ENCODE assay signal across 31 cellular contexts in the genomic region with DNA sequence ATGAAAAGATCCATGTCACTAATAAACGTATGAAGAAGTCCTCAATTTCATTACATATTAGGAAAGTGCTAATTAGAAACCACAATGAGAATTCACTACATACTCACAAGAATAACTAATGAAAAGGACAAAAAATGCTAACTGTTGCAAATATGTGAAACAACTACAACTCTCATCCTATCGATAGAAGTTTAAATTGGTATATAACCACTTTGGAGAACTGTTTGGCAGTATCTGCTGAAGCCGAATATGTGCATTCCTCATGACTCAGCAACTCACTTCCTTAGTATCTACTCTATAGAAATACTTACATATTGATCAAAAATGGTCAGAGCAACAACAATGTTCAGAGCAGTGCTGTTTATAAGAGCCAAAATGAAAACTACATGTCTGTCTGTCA.
"Had no signal": no experiment of that assay in that cellular context is flagged by ENCODE, and none has a peak within 500 bp of the region (broad histone marks: within the 10 kb centered on the region; RNA-seq: fewer than 3 reads in every experiment).

No MANE protein-coding gene starts in this region.

- H3K4me1 Mint-ChIP-seq: natural killer cell; nephron; neural progenitor cell; stimulated activated memory B cell treated with anti-CD40 and anti-IgM and Interleukin-4, amounts not matched to agents 10 μg/mL and 1 μg/mL and 100 μg/mL, for 72 hours; stimulated activated naive CD8-positive, alpha-beta T cell treated with anti-CD3 and anti-CD28 coated beads, Interleukin-15, amount 100 ng/mL, for 72 hours had no signal

- ATAC-seq: natural killer cell; psoas muscle; right cardiac atrium; sciatic nerve; stimulated activated memory B cell treated with anti-CD40 and anti-IgM and Interleukin-4, amounts not matched to agents 10 μg/mL and 1 μg/mL and 100 μg/mL, for 72 hours; stimulated activated naive CD8-positive, alpha-beta T cell treated with anti-CD3 and anti-CD28 coated beads, Interleukin-15, amount 100 ng/mL, for 72 hours; stimulated activated naive CD8-positive, alpha-beta T cell treated with anti-CD3 and anti-CD28 coated beads, Interleukin-15, Interleukin-2, amounts not matched to agents 100 U/mL and 50 U/mL, for 24 hours; upper lobe of right lung had no signal

- H3K27me3 Mint-ChIP-seq: progenitor cell of endocrine pancreas; stimulated activated memory B cell treated with anti-CD40 and anti-IgM and Interleukin-4, amounts not matched to agents 10 μg/mL and 1 μg/mL and 100 μg/mL, for 72 hours; stimulated activated naive CD8-positive, alpha-beta T cell treated with anti-CD3 and anti-CD28 coated beads, Interleukin-15, amount 100 ng/mL, for 72 hours; type B pancreatic cell had no signal

- H3K27ac Mint-ChIP-seq: natural killer cell; nephron; neural progenitor cell; progenitor cell of endocrine pancreas; stimulated activated memory B cell treated with anti-CD40 and anti-IgM and Interleukin-4, amounts not matched to agents 10 μg/mL and 1 μg/mL and 100 μg/mL, for 72 hours; stimulated activated naive CD8-positive, alpha-beta T cell treated with anti-CD3 and anti-CD28 coated beads, Interleukin-15, amount 100 ng/mL, for 72 hours; type B pancreatic cell had no signal

- H3K79me2 ChIP-seq: parathyroid adenoma had no signal

- H3K36me3 Mint-ChIP-seq: natural killer cell; neural progenitor cell; stimulated activated memory B cell treated with anti-CD40 and anti-IgM and Interleukin-4, amounts not matched to agents 10 μg/mL and 1 μg/mL and 100 μg/mL, for 72 hours; type B pancreatic cell had no signal

- H3K9ac ChIP-seq: neural progenitor cell, parathyroid adenoma had no signal

- H3K4me2 ChIP-seq: neural progenitor cell, smooth muscle cell had no signal

- H3K9me3 Mint-ChIP-seq: nephron; neural progenitor cell; stimulated activated memory B cell treated with anti-CD40 and anti-IgM and Interleukin-4, amounts not matched to agents 10 μg/mL and 1 μg/mL and 100 μg/mL, for 72 hours; stimulated activated naive CD8-positive, alpha-beta T cell treated with anti-CD3 and anti-CD28 coated beads, Interleukin-15, amount 100 ng/mL, for 72 hours; type B pancreatic cell had no signal

- H3K4me3 Mint-ChIP-seq: natural killer cell; nephron; neural progenitor cell; stimulated activated memory B cell treated with anti-CD40 and anti-IgM and Interleukin-4, amounts not matched to agents 10 μg/mL and 1 μg/mL and 100 μg/mL, for 72 hours; stimulated activated naive CD8-positive, alpha-beta T cell treated with anti-CD3 and anti-CD28 coated beads, Interleukin-15, amount 100 ng/mL, for 72 hours; type B pancreatic cell had no signal

- H3K27me3 ChIP-seq: neural progenitor cell, ovary, spleen, suprapubic skin, testis, tibial artery, transverse colon, upper lobe of right lung, uterus had no signal

- H2AFZ ChIP-seq: neural progenitor cell, parathyroid adenoma had no signal

- H3K4me1 ChIP-seq: neural progenitor cell, parathyroid adenoma, psoas muscle, spleen, suprapubic skin, testis, tibial artery, transverse colon, upper lobe of right lung, uterus had no signal

- DNase-seq: natural killer cell; occipital lobe; ovary; posterior cingulate gyrus; psoas muscle; right cardiac atrium; spleen; stimulated activated CD4-positive, alpha-beta T cell treated with anti-CD3 and anti-CD28 coated beads, Interleukin-12 subunit alpha, Interleukin-12 subunit beta, amount 100 ng/mL, for 4 hours; stimulated activated CD4-positive, alpha-beta T cell treated with anti-CD3 and anti-CD28 coated beads, Interleukin-1b, Interleukin-23, amount 100 ng/mL, for 48 hours; stimulated activated CD4-positive, alpha-beta T cell treated with anti-CD3 and anti-CD28 coated beads, Interleukin-4, amount 100 ng/mL, for 1 hour; stimulated activated CD4-positive, alpha-beta T cell treated with anti-CD3 and anti-CD28 coated beads, Interleukin-4, amount 100 ng/mL, for 4 hours; stimulated activated CD8-positive, alpha-beta memory T cell treated with anti-CD3 and anti-CD28 coated beads, Interleukin-4, amount 100 ng/mL, for 48 hours; stimulated activated naive CD4-positive, alpha-beta T cell; stimulated activated naive CD8-positive, alpha-beta T cell treated with anti-CD3 and anti-CD28 coated beads, Interleukin-15, amount 100 ng/mL, for 72 hours; stimulated activated naive CD8-positive, alpha-beta T cell treated with anti-CD3 and anti-CD28 coated beads, Interleukin-15, Interleukin-2, amounts not matched to agents 100 U/mL and 50 U/mL, for 24 hours; substantia nigra; testis; tibial artery; transverse colon; upper lobe of right lung; uterus had no signal

- H3K9me3 ChIP-seq: ovary, psoas muscle, spleen, suprapubic skin, testis, tibial artery, transverse colon, upper lobe of right lung, uterus had no signal

- H3K4me3 ChIP-seq: neural progenitor cell, ovary, psoas muscle, skin epidermis, smooth muscle cell, spleen, suprapubic skin, testis, tibial artery, transverse colon, upper lobe of right lung, uterus had no signal

- H3K27ac ChIP-seq: neural progenitor cell, ovary, parathyroid adenoma, psoas muscle, skin epidermis, spleen, suprapubic skin, testis, tibial artery, transverse colon, upper lobe of right lung, uterus had no signal

- H3K36me3 ChIP-seq: neural progenitor cell, ovary, spleen, suprapubic skin, tibial artery, transverse colon, upper lobe of right lung, uterus had no signal
